In the genomic region with DNA sequence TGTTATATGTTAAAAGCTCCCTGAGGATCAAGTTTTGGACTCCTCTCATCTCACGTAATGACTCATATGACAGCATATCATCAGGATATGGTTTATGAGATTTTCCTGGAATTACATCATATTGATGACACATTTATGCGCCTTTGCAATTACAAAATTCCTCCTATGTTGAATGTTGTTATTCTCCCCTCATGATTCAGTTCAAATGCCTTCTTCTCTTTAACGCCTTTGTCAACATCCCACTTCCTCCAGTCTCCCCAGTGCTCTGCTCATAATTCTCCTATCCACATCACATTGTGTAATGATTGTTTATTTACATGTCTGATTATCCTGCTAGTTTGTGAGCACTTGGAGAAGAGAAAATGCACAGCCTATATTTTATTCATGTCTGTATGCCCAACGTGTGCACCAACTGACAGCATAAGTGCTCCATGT, we compare ENCODE assay signal across 9 cellular contexts.
DNase-seq lines count a peak whose midpoint lies in the region; ATAC-seq, FAIRE-seq and TF ChIP-seq lines count a peak whose summit lies in the region.
"Had no signal": no experiment of that assay in that cellular context is flagged by ENCODE, and none has a peak within 500 bp of the region (broad histone marks: within the 10 kb centered on the region; RNA-seq: fewer than 3 reads in every experiment).

No MANE protein-coding gene starts in this region.

- no peak for FAIRE-seq in frontal cortex (lab: Jason Lieb, UNC)

- H3K27ac ChIP-seq in colonic mucosa: peak overlapping the region; percentile 70

- H3K36me3 ChIP-seq in colonic mucosa: no peaks in the 10 kb centered on the region

- peak; percentile 90 for DNase-seq in Daoy (ENCODE audit: low read depth)
- DNase-seq in NCI-H226: peak; percentile 94
- no peak for DNase-seq in colonic mucosa
- DNase-seq in omental fat pad (ENCODE audit: low spot score): no peak
- no peak for DNase-seq in Right ventricle myocardium superior
- DNase-seq in OCI-M2 (lab: John Stamatoyannopoulos, UW; ENCODE audit: unreplicated experiment): no peak
- DNase-seq in frontal cortex (ENCODE audit: low spot score in 2 of 2): no peak
- DNase-seq: NCI-H1105 had no signal

- H3K4me1 ChIP-seq in colonic mucosa: peaks cover 5% of the 10 kb centered on the region

- ATAC-seq in omental fat pad (ENCODE audit: low FRiP score): peak; percentile 92
- ATAC-seq in Right ventricle myocardium superior (ENCODE audit: poor library complexity): no peak
- ATAC-seq in GM18870 (IDR thresholded peaks at IDR 0.05; ENCODE audit: unreplicated experiment): no peak

- H3K9ac ChIP-seq in colonic mucosa (ENCODE audit: low read depth in 2 of 2, low read length in 2 of 2): peak overlapping the region in 1 of 2 donors; percentile 21

- no peak overlapping the region for H3K4me3 ChIP-seq in colonic mucosa

- no peak for TF ChIP-seq CTCF in colonic mucosa (IDR thresholded peaks at IDR 0.05)
- TF ChIP-seq CTCF in omental fat pad (IDR thresholded peaks at IDR 0.05): no peak

- no peaks in the 10 kb centered on the region for H3K9me3 ChIP-seq in colonic mucosa

- no peaks in the 10 kb centered on the region for H3K27me3 ChIP-seq in colonic mucosa

- intact Hi-C loops in colonic mucosa (cut with DNase I) (no loop called here), Right ventricle myocardium superior (cut with DNase I) (no loop called here)

Comparison
In these comparisons a context has a peak if more than half of its experiments do, and no peak if none do; other contexts are left out.
1. DNase-seq: peak in Daoy (single experiment) and NCI-H226 (single experiment); none in colonic mucosa (single experiment), omental fat pad (single experiment), Right ventricle myocardium superior (single experiment), OCI-M2 (single experiment) and frontal cortex (0 of 2).